ENCODE assay signal across 15 cellular contexts in genomic region chr5:91797581-91797980, GRCh38.
DNase-seq lines count a peak whose midpoint lies in the region; ATAC-seq and TF ChIP-seq lines count a peak whose summit lies in the region.
"Had no signal": no experiment of that assay in that cellular context is flagged by ENCODE, and none has a peak within 500 bp of the region (broad histone marks: within the 10 kb centered on the region; RNA-seq: fewer than 3 reads in every experiment).

No MANE protein-coding gene starts in this region.

- H3K4me3 Mint-ChIP-seq in WTC11: no peak overlapping the region
- H3K4me3 Mint-ChIP-seq: B cell; CD4-positive, alpha-beta T cell; H9 had no signal

- ATAC-seq in WTC11 (peak; percentile 32; the same call in 1 of the 2 replicates), HG03135 (IDR thresholded peaks at IDR 0.05; ENCODE audit: unreplicated experiment) (no peak)
- ATAC-seq: K562 had no signal

- H3K9me3 ChIP-seq in A673 (ENCODE audit: low read depth, low read length, poor library complexity, severe bottlenecking): no peaks in the 10 kb centered on the region

- H3K27me3 Mint-ChIP-seq in WTC11 (ENCODE audit: low read depth): no peaks in the 10 kb centered on the region
- H3K27me3 Mint-ChIP-seq: B cell; CD4-positive, alpha-beta T cell had no signal

- POLR2A ChIA-PET in A673 (lab: Charles Lee; ENCODE audit: low non-redundant PET) (no interaction called here), WTC11 (lab: Charles Lee) (no interaction called here)

- TF ChIP-seq CTCF in A673 (conservative IDR thresholded peaks at IDR 0.05; ENCODE audit: low read depth, low read length): no peak
- TF ChIP-seq CTCF in WTC11 (IDR thresholded peaks at IDR 0.05): no peak

- H3K4me3 ChIP-seq in A673 (ENCODE audit: low read depth, low read length, poor library complexity, severe bottlenecking): no peak overlapping the region
- H3K4me3 ChIP-seq: K562 had no signal

- CTCF ChIA-PET in A673 (lab: Charles Lee) (no interaction called here), WTC11 (lab: Charles Lee) (no interaction called here)

- H3K36me3 Mint-ChIP-seq in WTC11: peaks cover 18% of the 10 kb centered on the region

- no peaks in the 10 kb centered on the region for H3K36me3 ChIP-seq in A673 (ENCODE audit: insufficient read depth, low read length, poor library complexity, severe bottlenecking)

- no TSS peak for BruUV-seq in A673 (replicated peaks; lab: Mats Ljungman, UMichigan)

- H3K4me1 ChIP-seq in A673 (ENCODE audit: insufficient read depth, low read length, poor library complexity, severe bottlenecking): peaks cover 3% of the 10 kb centered on the region

- no peaks in the 10 kb centered on the region for H3K27me3 ChIP-seq in A673 (replicated peaks; ENCODE audit: insufficient read depth, low read depth, low read length, poor library complexity)

- intact Hi-C loops in A673 (cut with micrococcal nuclease; ENCODE audit: unreplicated experiment): no loop called here

- H3K4me1 Mint-ChIP-seq in WTC11: peaks cover 6% of the 10 kb centered on the region
- H3K4me1 Mint-ChIP-seq: B cell had no signal

- H3K27ac Mint-ChIP-seq in WTC11: no peak overlapping the region
- H3K27ac Mint-ChIP-seq: B cell; CD4-positive, alpha-beta T cell had no signal

- DNase-seq in A673 (ENCODE audit: low spot score) (peak; percentile 20), M059J (ENCODE audit: low read depth) (peak; percentile 10), WTC11 (ENCODE audit: low spot score) (no peak), iPS-NIHi7 (ENCODE audit: extremely low spot score) (peak; percentile 11), DMS79 treated with DMSO at 0.1 percent for 48 hours (lab: John Stamatoyannopoulos, UW) (no peak), NCI-H526 (lab: John Stamatoyannopoulos, UW) (no peak)
- DNase-seq: 8988T; C1 segment of cervical spinal cord; CD4-positive, alpha-beta T cell; GF-D8; GOT3; H9 had no signal

- H3K9me3 Mint-ChIP-seq in WTC11: peaks cover 28% of the 10 kb centered on the region

- no peak overlapping the region for H3K27ac ChIP-seq in A673 (ENCODE audit: low read depth, low read length, poor library complexity, severe bottlenecking)

TF ChIP-seq in WTC11, 78 proteins besides CTCF, POLR2A, EP300 and RAD21:
- TF ChIP-seq E2F1 (CRISPR knock-in tag; IDR thresholded peaks at IDR 0.05) (no peak), ELF4 (CRISPR knock-in tag; IDR thresholded peaks at IDR 0.05; ENCODE audit: low read depth) (no peak), ZNF219 (CRISPR knock-in tag; IDR thresholded peaks at IDR 0.05; ENCODE audit: borderline replicate concordance) (no peak), ZNF263 (CRISPR knock-in tag; IDR thresholded peaks at IDR 0.05; ENCODE audit: low read depth) (no peak), GABPB1 (CRISPR knock-in tag; IDR thresholded peaks at IDR 0.05) (no peak), NFE2L1 (CRISPR knock-in tag; IDR thresholded peaks at IDR 0.05) (no peak), GRHL2 (CRISPR knock-in tag; IDR thresholded peaks at IDR 0.05; ENCODE audit: insufficient replicate concordance, severe bottlenecking) (no peak), ZNF416 (CRISPR knock-in tag; IDR thresholded peaks at IDR 0.05) (no peak), KAT7 (CRISPR knock-in tag; IDR thresholded peaks at IDR 0.05; ENCODE audit: borderline replicate concordance) (no peak), CREB1 (CRISPR knock-in tag; IDR thresholded peaks at IDR 0.05) (no peak)
- TF ChIP-seq, protein P1, sequence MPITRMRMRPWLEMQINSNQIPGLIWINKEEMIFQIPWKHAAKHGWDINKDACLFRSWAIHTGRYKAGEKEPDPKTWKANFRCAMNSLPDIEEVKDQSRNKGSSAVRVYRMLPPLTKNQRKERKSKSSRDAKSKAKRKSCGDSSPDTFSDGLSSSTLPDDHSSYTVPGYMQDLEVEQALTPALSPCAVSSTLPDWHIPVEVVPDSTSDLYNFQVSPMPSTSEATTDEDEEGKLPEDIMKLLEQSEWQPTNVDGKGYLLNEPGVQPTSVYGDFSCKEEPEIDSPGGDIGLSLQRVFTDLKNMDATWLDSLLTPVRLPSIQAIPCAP (CRISPR knock-in tag; IDR thresholded peaks at IDR 0.05): no peak
- TF ChIP-seq, protein P2, sequence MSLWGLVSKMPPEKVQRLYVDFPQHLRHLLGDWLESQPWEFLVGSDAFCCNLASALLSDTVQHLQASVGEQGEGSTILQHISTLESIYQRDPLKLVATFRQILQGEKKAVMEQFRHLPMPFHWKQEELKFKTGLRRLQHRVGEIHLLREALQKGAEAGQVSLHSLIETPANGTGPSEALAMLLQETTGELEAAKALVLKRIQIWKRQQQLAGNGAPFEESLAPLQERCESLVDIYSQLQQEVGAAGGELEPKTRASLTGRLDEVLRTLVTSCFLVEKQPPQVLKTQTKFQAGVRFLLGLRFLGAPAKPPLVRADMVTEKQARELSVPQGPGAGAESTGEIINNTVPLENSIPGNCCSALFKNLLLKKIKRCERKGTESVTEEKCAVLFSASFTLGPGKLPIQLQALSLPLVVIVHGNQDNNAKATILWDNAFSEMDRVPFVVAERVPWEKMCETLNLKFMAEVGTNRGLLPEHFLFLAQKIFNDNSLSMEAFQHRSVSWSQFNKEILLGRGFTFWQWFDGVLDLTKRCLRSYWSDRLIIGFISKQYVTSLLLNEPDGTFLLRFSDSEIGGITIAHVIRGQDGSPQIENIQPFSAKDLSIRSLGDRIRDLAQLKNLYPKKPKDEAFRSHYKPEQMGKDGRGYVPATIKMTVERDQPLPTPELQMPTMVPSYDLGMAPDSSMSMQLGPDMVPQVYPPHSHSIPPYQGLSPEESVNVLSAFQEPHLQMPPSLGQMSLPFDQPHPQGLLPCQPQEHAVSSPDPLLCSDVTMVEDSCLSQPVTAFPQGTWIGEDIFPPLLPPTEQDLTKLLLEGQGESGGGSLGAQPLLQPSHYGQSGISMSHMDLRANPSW (CRISPR knock-in tag; conservative IDR thresholded peaks at IDR 0.05; ENCODE audit: low read depth): no peak
- TF ChIP-seq, protein P3, sequence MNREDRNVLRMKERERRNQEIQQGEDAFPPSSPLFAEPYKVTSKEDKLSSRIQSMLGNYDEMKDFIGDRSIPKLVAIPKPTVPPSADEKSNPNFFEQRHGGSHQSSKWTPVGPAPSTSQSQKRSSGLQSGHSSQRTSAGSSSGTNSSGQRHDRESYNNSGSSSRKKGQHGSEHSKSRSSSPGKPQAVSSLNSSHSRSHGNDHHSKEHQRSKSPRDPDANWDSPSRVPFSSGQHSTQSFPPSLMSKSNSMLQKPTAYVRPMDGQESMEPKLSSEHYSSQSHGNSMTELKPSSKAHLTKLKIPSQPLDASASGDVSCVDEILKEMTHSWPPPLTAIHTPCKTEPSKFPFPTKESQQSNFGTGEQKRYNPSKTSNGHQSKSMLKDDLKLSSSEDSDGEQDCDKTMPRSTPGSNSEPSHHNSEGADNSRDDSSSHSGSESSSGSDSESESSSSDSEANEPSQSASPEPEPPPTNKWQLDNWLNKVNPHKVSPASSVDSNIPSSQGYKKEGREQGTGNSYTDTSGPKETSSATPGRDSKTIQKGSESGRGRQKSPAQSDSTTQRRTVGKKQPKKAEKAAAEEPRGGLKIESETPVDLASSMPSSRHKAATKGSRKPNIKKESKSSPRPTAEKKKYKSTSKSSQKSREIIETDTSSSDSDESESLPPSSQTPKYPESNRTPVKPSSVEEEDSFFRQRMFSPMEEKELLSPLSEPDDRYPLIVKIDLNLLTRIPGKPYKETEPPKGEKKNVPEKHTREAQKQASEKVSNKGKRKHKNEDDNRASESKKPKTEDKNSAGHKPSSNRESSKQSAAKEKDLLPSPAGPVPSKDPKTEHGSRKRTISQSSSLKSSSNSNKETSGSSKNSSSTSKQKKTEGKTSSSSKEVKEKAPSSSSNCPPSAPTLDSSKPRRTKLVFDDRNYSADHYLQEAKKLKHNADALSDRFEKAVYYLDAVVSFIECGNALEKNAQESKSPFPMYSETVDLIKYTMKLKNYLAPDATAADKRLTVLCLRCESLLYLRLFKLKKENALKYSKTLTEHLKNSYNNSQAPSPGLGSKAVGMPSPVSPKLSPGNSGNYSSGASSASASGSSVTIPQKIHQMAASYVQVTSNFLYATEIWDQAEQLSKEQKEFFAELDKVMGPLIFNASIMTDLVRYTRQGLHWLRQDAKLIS (CRISPR knock-in tag; IDR thresholded peaks at IDR 0.05; ENCODE audit: borderline replicate concordance): no peak
- TF ChIP-seq, protein P4, sequence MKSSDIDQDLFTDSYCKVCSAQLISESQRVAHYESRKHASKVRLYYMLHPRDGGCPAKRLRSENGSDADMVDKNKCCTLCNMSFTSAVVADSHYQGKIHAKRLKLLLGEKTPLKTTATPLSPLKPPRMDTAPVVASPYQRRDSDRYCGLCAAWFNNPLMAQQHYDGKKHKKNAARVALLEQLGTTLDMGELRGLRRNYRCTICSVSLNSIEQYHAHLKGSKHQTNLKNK (CRISPR knock-in tag; IDR thresholded peaks at IDR 0.05): no peak

Comparison
In these comparisons a context has a peak if more than half of its experiments do, and no peak if none do; other contexts are left out.
1. DNase-seq: peak in A673 (single experiment), M059J (single experiment) and iPS-NIHi7 (single experiment); none in WTC11 (single experiment), DMS79 treated with DMSO at 0.1 percent for 48 hours (single experiment) and NCI-H526 (0 of 2).